ENCODE assay signal across 1 cellular context in the genomic region with DNA sequence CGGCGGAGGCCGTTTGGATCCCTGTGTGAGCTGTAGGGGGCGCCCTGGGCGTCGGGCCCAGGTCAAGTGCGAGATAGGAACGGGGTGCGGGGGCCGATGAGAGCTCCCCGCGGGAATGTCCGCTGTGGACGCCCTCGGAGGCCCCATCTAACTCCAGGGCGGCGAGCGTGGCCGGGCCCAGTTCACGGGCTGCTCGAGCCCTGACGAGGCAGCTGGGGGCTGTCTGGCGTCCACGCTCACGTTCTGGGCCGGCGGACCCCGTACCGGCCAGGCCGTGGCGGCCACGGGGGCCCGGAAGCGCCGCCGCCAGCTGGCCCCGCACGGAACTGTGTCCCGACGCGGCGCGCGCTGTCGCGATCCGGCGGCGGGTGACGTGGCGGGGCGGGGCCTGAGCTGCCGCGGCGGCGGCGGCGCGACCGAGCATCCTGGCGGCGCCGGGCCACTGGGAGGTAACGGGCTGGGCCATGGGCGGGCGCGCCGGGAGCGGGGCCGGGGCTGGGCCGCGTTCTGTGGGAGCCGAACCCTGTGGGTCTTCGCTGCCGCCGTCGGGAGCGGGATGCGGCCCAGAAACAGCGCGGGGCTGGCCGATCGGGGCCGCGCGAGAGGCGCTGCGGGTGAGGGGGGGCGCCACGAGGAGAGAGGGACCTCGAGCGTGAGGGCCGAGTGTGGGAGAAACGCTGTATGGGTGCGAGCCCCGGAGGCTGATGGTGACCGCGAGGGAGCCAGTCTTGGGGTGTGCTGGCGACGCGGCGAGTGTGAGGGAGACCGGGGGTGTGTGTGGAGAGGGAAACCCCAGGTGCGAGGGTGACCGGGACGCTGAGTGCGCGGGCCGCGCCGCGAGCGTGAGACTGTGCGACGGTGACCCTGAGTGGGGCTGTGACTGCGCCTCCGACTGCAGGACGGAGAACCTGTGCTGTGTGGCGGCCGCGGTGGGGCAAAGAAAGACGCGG.
TF ChIP-seq lines count a peak whose summit lies in the region.

A gene (plus strand): TSS at position 399 of the 950 bp plus-strand sequence. CDS start 10,201 bp downstream, outside the sequence.

TF ChIP-seq in HepG2, 621 proteins besides CTCF, POLR2A, EP300 and RAD21 (continued from another document and continues in another):
- TF ChIP-seq, protein P1, sequence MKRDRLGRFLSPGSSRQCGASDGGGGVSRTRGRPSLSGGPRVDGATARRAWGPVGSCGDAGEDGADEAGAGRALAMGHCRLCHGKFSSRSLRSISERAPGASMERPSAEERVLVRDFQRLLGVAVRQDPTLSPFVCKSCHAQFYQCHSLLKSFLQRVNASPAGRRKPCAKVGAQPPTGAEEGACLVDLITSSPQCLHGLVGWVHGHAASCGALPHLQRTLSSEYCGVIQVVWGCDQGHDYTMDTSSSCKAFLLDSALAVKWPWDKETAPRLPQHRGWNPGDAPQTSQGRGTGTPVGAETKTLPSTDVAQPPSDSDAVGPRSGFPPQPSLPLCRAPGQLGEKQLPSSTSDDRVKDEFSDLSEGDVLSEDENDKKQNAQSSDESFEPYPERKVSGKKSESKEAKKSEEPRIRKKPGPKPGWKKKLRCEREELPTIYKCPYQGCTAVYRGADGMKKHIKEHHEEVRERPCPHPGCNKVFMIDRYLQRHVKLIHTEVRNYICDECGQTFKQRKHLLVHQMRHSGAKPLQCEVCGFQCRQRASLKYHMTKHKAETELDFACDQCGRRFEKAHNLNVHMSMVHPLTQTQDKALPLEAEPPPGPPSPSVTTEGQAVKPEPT (CRISPR knock-in tag; IDR thresholded peaks at IDR 0.05; ENCODE audit: low read depth): no peak
- TF ChIP-seq, protein P2, sequence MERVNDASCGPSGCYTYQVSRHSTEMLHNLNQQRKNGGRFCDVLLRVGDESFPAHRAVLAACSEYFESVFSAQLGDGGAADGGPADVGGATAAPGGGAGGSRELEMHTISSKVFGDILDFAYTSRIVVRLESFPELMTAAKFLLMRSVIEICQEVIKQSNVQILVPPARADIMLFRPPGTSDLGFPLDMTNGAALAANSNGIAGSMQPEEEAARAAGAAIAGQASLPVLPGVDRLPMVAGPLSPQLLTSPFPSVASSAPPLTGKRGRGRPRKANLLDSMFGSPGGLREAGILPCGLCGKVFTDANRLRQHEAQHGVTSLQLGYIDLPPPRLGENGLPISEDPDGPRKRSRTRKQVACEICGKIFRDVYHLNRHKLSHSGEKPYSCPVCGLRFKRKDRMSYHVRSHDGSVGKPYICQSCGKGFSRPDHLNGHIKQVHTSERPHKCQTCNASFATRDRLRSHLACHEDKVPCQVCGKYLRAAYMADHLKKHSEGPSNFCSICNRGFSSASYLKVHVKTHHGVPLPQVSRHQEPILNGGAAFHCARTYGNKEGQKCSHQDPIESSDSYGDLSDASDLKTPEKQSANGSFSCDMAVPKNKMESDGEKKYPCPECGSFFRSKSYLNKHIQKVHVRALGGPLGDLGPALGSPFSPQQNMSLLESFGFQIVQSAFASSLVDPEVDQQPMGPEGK (CRISPR knock-in tag; IDR thresholded peaks at IDR 0.05): peak; percentile 90
- TF ChIP-seq, protein P3, sequence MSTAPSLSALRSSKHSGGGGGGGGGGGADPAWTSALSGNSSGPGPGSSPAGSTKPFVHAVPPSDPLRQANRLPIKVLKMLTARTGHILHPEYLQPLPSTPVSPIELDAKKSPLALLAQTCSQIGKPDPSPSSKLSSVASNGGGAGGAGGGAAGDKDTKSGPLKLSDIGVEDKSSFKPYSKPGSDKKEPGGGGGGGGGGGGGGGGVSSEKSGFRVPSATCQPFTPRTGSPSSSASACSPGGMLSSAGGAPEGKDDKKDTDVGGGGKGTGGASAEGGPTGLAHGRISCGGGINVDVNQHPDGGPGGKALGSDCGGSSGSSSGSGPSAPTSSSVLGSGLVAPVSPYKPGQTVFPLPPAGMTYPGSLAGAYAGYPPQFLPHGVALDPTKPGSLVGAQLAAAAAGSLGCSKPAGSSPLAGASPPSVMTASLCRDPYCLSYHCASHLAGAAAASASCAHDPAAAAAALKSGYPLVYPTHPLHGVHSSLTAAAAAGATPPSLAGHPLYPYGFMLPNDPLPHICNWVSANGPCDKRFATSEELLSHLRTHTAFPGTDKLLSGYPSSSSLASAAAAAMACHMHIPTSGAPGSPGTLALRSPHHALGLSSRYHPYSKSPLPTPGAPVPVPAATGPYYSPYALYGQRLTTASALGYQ (CRISPR knock-in tag; IDR thresholded peaks at IDR 0.05): peak; percentile 29; the same call in 1 of the 2 replicates
- TF ChIP-seq PTBP1 (IDR thresholded peaks at IDR 0.05; ENCODE audit: low read depth, low read length, poor library complexity, severe bottlenecking): peak; percentile 88
- TF ChIP-seq, protein P4, sequence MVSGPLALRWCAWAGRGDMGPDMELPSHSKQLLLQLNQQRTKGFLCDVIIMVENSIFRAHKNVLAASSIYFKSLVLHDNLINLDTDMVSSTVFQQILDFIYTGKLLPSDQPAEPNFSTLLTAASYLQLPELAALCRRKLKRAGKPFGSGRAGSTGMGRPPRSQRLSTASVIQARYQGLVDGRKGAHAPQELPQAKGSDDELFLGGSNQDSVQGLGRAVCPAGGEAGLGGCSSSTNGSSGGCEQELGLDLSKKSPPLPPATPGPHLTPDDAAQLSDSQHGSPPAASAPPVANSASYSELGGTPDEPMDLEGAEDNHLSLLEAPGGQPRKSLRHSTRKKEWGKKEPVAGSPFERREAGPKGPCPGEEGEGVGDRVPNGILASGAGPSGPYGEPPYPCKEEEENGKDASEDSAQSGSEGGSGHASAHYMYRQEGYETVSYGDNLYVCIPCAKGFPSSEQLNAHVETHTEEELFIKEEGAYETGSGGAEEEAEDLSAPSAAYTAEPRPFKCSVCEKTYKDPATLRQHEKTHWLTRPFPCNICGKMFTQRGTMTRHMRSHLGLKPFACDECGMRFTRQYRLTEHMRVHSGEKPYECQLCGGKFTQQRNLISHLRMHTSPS (CRISPR knock-in tag; IDR thresholded peaks at IDR 0.05; ENCODE audit: low read depth): no peak; the same call in 1 of the 2 replicates
- TF ChIP-seq ONECUT2 (CRISPR knock-in tag; IDR thresholded peaks at IDR 0.05): no peak
- TF ChIP-seq SOX5 (CRISPR knock-in tag; IDR thresholded peaks at IDR 0.05; ENCODE audit: borderline replicate concordance): peak; percentile 15; the same call in 1 of the 2 replicates
- peak; percentile 17; the same call in 1 of the 3 replicates for TF ChIP-seq MXI1 (IDR thresholded peaks at IDR 0.05; ENCODE audit: borderline replicate concordance, low read depth, low read length)
- TF ChIP-seq, protein P5, sequence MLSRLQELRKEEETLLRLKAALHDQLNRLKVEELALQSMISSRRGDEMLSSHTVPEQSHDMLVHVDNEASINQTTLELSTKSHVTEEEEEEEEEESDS (CRISPR knock-in tag; IDR thresholded peaks at IDR 0.05; ENCODE audit: borderline replicate concordance): no peak
- TF ChIP-seq RXRB (CRISPR knock-in tag; IDR thresholded peaks at IDR 0.05; ENCODE audit: borderline replicate concordance): peak; percentile 49; the same call in 1 of the 2 replicates
- TF ChIP-seq, protein P6, sequence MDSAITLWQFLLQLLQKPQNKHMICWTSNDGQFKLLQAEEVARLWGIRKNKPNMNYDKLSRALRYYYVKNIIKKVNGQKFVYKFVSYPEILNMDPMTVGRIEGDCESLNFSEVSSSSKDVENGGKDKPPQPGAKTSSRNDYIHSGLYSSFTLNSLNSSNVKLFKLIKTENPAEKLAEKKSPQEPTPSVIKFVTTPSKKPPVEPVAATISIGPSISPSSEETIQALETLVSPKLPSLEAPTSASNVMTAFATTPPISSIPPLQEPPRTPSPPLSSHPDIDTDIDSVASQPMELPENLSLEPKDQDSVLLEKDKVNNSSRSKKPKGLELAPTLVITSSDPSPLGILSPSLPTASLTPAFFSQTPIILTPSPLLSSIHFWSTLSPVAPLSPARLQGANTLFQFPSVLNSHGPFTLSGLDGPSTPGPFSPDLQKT (CRISPR knock-in tag; IDR thresholded peaks at IDR 0.05; ENCODE audit: borderline replicate concordance): no peak
- no peak; the same call in none of the 2 replicates for TF ChIP-seq NFKB2 (CRISPR knock-in tag; IDR thresholded peaks at IDR 0.05; ENCODE audit: borderline replicate concordance)
- TF ChIP-seq, protein P7, sequence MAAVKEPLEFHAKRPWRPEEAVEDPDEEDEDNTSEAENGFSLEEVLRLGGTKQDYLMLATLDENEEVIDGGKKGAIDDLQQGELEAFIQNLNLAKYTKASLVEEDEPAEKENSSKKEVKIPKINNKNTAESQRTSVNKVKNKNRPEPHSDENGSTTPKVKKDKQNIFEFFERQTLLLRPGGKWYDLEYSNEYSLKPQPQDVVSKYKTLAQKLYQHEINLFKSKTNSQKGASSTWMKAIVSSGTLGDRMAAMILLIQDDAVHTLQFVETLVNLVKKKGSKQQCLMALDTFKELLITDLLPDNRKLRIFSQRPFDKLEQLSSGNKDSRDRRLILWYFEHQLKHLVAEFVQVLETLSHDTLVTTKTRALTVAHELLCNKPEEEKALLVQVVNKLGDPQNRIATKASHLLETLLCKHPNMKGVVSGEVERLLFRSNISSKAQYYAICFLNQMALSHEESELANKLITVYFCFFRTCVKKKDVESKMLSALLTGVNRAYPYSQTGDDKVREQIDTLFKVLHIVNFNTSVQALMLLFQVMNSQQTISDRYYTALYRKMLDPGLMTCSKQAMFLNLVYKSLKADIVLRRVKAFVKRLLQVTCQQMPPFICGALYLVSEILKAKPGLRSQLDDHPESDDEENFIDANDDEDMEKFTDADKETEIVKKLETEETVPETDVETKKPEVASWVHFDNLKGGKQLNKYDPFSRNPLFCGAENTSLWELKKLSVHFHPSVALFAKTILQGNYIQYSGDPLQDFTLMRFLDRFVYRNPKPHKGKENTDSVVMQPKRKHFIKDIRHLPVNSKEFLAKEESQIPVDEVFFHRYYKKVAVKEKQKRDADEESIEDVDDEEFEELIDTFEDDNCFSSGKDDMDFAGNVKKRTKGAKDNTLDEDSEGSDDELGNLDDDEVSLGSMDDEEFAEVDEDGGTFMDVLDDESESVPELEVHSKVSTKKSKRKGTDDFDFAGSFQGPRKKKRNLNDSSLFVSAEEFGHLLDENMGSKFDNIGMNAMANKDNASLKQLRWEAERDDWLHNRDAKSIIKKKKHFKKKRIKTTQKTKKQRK (IDR thresholded peaks at IDR 0.05; ENCODE audit: low read length): no peak
- no peak; the same call in 1 of the 2 replicates for TF ChIP-seq HNRNPUL1 (IDR thresholded peaks at IDR 0.05; ENCODE audit: low read depth, low read length)
- TF ChIP-seq ZNF781 (CRISPR knock-in tag; IDR thresholded peaks at IDR 0.05; ENCODE audit: borderline replicate concordance, not compliant biosample characterization): no peak
- TF ChIP-seq FOXM1 (CRISPR knock-in tag; IDR thresholded peaks at IDR 0.05): no peak
- peak; percentile 74; the same call in 1 of the 2 replicates for TF ChIP-seq GABPB1 (CRISPR knock-in tag; IDR thresholded peaks at IDR 0.05)
- no peak for TF ChIP-seq ZNF775 (CRISPR knock-in tag; IDR thresholded peaks at IDR 0.05; ENCODE audit: borderline replicate concordance)
- TF ChIP-seq ZNF569 (CRISPR knock-in tag; IDR thresholded peaks at IDR 0.05; ENCODE audit: borderline replicate concordance): no peak
- peak; percentile 47 for TF ChIP-seq TEAD3 (CRISPR knock-in tag; optimal IDR thresholded peaks at IDR 0.05; ENCODE audit: borderline replicate concordance)
- TF ChIP-seq MEIS1 (CRISPR knock-in tag; IDR thresholded peaks at IDR 0.05; ENCODE audit: borderline replicate concordance): 0 out of 2 replicates have a peak, but pooled peaks have one; percentile 24
- TF ChIP-seq, protein P8, sequence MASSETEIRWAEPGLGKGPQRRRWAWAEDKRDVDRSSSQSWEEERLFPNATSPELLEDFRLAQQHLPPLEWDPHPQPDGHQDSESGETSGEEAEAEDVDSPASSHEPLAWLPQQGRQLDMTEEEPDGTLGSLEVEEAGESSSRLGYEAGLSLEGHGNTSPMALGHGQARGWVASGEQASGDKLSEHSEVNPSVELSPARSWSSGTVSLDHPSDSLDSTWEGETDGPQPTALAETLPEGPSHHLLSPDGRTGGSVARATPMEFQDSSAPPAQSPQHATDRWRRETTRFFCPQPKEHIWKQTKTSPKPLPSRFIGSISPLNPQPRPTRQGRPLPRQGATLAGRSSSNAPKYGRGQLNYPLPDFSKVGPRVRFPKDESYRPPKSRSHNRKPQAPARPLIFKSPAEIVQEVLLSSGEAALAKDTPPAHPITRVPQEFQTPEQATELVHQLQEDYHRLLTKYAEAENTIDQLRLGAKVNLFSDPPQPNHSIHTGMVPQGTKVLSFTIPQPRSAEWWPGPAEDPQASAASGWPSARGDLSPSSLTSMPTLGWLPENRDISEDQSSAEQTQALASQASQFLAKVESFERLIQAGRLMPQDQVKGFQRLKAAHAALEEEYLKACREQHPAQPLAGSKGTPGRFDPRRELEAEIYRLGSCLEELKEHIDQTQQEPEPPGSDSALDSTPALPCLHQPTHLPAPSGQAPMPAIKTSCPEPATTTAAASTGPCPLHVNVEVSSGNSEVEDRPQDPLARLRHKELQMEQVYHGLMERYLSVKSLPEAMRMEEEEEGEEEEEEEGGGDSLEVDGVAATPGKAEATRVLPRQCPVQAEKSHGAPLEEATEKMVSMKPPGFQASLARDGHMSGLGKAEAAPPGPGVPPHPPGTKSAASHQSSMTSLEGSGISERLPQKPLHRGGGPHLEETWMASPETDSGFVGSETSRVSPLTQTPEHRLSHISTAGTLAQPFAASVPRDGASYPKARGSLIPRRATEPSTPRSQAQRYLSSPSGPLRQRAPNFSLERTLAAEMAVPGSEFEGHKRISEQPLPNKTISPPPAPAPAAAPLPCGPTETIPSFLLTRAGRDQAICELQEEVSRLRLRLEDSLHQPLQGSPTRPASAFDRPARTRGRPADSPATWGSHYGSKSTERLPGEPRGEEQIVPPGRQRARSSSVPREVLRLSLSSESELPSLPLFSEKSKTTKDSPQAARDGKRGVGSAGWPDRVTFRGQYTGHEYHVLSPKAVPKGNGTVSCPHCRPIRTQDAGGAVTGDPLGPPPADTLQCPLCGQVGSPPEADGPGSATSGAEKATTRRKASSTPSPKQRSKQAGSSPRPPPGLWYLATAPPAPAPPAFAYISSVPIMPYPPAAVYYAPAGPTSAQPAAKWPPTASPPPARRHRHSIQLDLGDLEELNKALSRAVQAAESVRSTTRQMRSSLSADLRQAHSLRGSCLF (CRISPR knock-in tag; IDR thresholded peaks at IDR 0.05; ENCODE audit: borderline replicate concordance): no peak
- no peak for TF ChIP-seq EED (CRISPR knock-in tag; IDR thresholded peaks at IDR 0.05)
- TF ChIP-seq KDM5B (CRISPR knock-in tag; IDR thresholded peaks at IDR 0.05; ENCODE audit: borderline replicate concordance): peak; percentile 81
- no peak for TF ChIP-seq ZNF672 (CRISPR knock-in tag; IDR thresholded peaks at IDR 0.05)
- no peak for TF ChIP-seq ELF4 (CRISPR knock-in tag; IDR thresholded peaks at IDR 0.05; ENCODE audit: borderline replicate concordance)
- no peak for TF ChIP-seq SMAD1 (CRISPR knock-in tag; IDR thresholded peaks at IDR 0.05; ENCODE audit: borderline replicate concordance, low read depth)
- peak; percentile 19; the same call in 1 of the 2 replicates for TF ChIP-seq HNF4A (CRISPR knock-in tag; IDR thresholded peaks at IDR 0.05)
- TF ChIP-seq KDM5A (IDR thresholded peaks at IDR 0.05; ENCODE audit: borderline replicate concordance, low read length): no peak
- TF ChIP-seq, protein P9, sequence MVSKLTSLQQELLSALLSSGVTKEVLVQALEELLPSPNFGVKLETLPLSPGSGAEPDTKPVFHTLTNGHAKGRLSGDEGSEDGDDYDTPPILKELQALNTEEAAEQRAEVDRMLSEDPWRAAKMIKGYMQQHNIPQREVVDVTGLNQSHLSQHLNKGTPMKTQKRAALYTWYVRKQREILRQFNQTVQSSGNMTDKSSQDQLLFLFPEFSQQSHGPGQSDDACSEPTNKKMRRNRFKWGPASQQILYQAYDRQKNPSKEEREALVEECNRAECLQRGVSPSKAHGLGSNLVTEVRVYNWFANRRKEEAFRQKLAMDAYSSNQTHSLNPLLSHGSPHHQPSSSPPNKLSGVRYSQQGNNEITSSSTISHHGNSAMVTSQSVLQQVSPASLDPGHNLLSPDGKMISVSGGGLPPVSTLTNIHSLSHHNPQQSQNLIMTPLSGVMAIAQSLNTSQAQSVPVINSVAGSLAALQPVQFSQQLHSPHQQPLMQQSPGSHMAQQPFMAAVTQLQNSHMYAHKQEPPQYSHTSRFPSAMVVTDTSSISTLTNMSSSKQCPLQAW (CRISPR knock-in tag; IDR thresholded peaks at IDR 0.05): peak; percentile 56; the same call in 1 of the 2 replicates
- TF ChIP-seq ZNF792 (CRISPR knock-in tag; IDR thresholded peaks at IDR 0.05): 0 out of 2 replicates have a peak, but pooled peaks have one; percentile 28
